Comparison of ENCODE assay signal across 20 cellular contexts in the genomic region with DNA sequence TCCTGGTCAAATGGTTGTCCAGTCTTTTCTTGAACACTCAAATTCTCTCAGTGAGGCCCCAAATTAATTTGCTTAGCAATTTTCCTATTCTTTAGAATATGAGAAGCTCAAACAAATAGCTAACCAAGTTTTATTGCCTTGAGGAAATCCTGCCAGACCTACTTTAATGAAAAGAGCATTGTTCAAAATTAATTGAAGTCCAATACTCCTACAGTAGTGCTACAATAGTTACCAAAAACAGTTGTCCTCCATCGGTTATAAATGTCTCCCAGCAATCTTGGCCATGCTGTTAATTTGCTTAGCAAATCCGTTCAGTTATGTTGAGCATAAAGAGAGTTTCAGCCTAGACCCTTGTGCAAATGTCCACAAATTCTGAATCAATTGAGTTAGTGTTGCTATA.
"Had no signal": no experiment of that assay in that cellular context is flagged by ENCODE, and none has a peak within 500 bp of the region (broad histone marks: within the 10 kb centered on the region; RNA-seq: fewer than 3 reads in every experiment).

No MANE protein-coding gene starts in this region.

- ATAC-seq: gastrocnemius medialis; left lobe of liver; psoas muscle; right cardiac atrium; stimulated activated memory B cell treated with anti-CD40 and anti-IgM and Interleukin-4, amounts not matched to agents 10 μg/mL and 1 μg/mL and 100 μg/mL, for 72 hours had no signal

- H3K79me2 ChIP-seq: hepatocyte had no signal

- H2AFZ ChIP-seq: hepatocyte, neural progenitor cell had no signal

- H3K4me1 ChIP-seq: gastrocnemius medialis, neural progenitor cell, psoas muscle, sigmoid colon, tibial nerve, vagina had no signal

- H3K27ac ChIP-seq: dorsolateral prefrontal cortex, gastrocnemius medialis, hepatocyte, neural progenitor cell, psoas muscle, sigmoid colon, spleen, thoracic aorta, tibial nerve, vagina had no signal

- H3K9ac ChIP-seq: neural progenitor cell had no signal

- H3K27me3 ChIP-seq: dorsolateral prefrontal cortex, gastrocnemius medialis, hepatocyte, neural progenitor cell, sigmoid colon, spleen, tibial nerve, vagina had no signal

- H3K4me2 ChIP-seq: hepatocyte, neural progenitor cell had no signal

- H3K36me3 ChIP-seq: gastrocnemius medialis, neural progenitor cell, sigmoid colon, spleen, thoracic aorta, tibial nerve, vagina had no signal

- DNase-seq: dorsolateral prefrontal cortex; effector CD4-positive, alpha-beta T cell; gastrocnemius medialis; head of caudate nucleus; kidney; naive B cell; psoas muscle; right cardiac atrium; sigmoid colon; spleen; stimulated activated CD4-positive, alpha-beta T cell treated with anti-CD3 and anti-CD28 coated beads, Interleukin-4, amount 100 ng/mL, for 4 hours had no signal

- FAIRE-seq: colon, kidney had no signal

- H3K4me3 ChIP-seq: dorsolateral prefrontal cortex, gastrocnemius medialis, hepatocyte, lung, neural progenitor cell, psoas muscle, sigmoid colon, spleen, thoracic aorta, tibial nerve, vagina had no signal

- H3K9me3 ChIP-seq: gastrocnemius medialis, psoas muscle, sigmoid colon, spleen, thoracic aorta, tibial nerve, vagina had no signal
